ENCODE assay signal across 1 cellular context in the genomic region with DNA sequence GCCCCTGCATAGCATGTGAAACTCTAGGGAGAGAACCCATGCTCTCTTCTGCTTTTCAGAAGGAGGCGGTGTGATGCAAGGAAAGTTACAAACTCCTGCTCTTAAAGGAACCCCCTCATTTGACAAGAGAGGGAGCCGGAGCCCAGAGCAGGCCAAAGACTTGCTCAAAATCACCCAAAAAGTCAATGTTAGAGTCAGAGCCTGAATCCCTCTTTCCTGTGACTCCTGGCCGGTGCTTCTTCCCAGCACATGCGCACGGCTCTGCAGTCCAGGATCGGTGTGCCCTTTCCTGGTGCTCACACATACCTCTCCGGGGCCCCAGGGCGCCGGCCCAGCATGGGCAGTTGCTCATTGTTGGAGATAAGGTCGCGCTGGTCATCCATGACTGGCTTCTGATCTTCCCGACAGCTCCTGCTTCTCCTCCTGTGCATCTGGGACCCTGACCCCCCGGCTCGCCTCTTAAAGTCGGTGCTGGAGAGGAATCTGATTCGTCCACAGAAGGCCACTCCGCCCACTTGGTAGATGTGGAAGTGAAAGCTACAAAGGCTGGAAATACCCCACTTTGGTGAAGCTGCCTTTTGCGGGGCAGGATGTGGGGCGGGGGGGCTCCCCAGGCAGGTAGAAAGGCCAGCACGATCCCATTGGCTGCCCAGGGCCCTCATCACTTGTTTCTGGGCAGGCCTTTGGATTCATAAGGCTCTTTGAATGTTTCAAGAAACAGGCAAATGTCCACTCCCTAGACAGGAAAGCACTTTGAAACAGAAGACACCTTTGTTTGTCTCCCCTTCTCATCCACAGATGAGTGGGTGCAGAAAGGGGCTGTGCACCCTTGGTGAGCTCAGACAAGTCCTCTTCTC.
TF ChIP-seq lines count a peak whose summit lies in the region.

A gene (minus strand): TSS at position 592 of the 857 bp plus-strand sequence. CDS start 161 bp downstream, at position 431.

TF ChIP-seq in GM12878, 131 proteins besides CTCF, POLR2A, EP300 and RAD21 (continued from another document and continues in another):
- TF ChIP-seq, protein P1, sequence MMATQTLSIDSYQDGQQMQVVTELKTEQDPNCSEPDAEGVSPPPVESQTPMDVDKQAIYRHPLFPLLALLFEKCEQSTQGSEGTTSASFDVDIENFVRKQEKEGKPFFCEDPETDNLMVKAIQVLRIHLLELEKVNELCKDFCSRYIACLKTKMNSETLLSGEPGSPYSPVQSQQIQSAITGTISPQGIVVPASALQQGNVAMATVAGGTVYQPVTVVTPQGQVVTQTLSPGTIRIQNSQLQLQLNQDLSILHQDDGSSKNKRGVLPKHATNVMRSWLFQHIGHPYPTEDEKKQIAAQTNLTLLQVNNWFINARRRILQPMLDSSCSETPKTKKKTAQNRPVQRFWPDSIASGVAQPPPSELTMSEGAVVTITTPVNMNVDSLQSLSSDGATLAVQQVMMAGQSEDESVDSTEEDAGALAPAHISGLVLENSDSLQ (IDR thresholded peaks at IDR 0.05) = 0 out of 2 replicates have a peak, but pooled peaks have one; percentile 4
- no peak for TF ChIP-seq NR2C2 (IDR thresholded peaks at IDR 0.05; ENCODE audit: borderline replicate concordance, control insufficient read depth, insufficient read length, low read depth)
- TF ChIP-seq, protein P2, sequence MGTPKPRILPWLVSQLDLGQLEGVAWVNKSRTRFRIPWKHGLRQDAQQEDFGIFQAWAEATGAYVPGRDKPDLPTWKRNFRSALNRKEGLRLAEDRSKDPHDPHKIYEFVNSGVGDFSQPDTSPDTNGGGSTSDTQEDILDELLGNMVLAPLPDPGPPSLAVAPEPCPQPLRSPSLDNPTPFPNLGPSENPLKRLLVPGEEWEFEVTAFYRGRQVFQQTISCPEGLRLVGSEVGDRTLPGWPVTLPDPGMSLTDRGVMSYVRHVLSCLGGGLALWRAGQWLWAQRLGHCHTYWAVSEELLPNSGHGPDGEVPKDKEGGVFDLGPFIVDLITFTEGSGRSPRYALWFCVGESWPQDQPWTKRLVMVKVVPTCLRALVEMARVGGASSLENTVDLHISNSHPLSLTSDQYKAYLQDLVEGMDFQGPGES (IDR thresholded peaks at IDR 0.05) = 0 out of 2 replicates have a peak, but pooled peaks have one; percentile 57
- no peak for TF ChIP-seq PAX8 (IDR thresholded peaks at IDR 0.05)
- TF ChIP-seq FOXK2 (IDR thresholded peaks at IDR 0.05) = no peak
- TF ChIP-seq ZNF622 (IDR thresholded peaks at IDR 0.05) = no peak
- peak; percentile 97 for TF ChIP-seq CREM (IDR thresholded peaks at IDR 0.05; ENCODE audit: low read depth)
- TF ChIP-seq, protein P3, sequence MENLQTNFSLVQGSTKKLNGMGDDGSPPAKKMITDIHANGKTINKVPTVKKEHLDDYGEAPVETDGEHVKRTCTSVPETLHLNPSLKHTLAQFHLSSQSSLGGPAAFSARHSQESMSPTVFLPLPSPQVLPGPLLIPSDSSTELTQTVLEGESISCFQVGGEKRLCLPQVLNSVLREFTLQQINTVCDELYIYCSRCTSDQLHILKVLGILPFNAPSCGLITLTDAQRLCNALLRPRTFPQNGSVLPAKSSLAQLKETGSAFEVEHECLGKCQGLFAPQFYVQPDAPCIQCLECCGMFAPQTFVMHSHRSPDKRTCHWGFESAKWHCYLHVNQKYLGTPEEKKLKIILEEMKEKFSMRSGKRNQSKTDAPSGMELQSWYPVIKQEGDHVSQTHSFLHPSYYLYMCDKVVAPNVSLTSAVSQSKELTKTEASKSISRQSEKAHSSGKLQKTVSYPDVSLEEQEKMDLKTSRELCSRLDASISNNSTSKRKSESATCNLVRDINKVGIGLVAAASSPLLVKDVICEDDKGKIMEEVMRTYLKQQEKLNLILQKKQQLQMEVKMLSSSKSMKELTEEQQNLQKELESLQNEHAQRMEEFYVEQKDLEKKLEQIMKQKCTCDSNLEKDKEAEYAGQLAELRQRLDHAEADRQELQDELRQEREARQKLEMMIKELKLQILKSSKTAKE (IDR thresholded peaks at IDR 0.05; ENCODE audit: low read depth, poor library complexity, severe bottlenecking) = no peak
- TF ChIP-seq, protein P4, sequence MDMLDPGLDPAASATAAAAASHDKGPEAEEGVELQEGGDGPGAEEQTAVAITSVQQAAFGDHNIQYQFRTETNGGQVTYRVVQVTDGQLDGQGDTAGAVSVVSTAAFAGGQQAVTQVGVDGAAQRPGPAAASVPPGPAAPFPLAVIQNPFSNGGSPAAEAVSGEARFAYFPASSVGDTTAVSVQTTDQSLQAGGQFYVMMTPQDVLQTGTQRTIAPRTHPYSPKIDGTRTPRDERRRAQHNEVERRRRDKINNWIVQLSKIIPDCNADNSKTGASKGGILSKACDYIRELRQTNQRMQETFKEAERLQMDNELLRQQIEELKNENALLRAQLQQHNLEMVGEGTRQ (IDR thresholded peaks at IDR 0.05; ENCODE audit: borderline replicate concordance, low read depth, low read length) = no peak
- peak; percentile 75 for TF ChIP-seq SIN3A (IDR thresholded peaks at IDR 0.05; ENCODE audit: low read depth, low read length)
- TF ChIP-seq NBN (IDR thresholded peaks at IDR 0.05) = peak; percentile 83
- TF ChIP-seq RB1 (IDR thresholded peaks at IDR 0.05; ENCODE audit: borderline replicate concordance) = peak; percentile 79; the same call in 1 of the 2 replicates
- peak; percentile 69 for TF ChIP-seq MEF2B (IDR thresholded peaks at IDR 0.05; ENCODE audit: partially characterized antibody, poor library complexity, severe bottlenecking)
- TF ChIP-seq ZNF274 (IDR thresholded peaks at IDR 0.05; ENCODE audit: insufficient read depth, insufficient read length) = no peak
- TF ChIP-seq ZZZ3 (IDR thresholded peaks at IDR 0.05; ENCODE audit: control insufficient read depth, insufficient read length, low read depth) = no peak
- TF ChIP-seq CBX5 (IDR thresholded peaks at IDR 0.05; ENCODE audit: low read depth) = no peak
- TF ChIP-seq MXI1 (IDR thresholded peaks at IDR 0.05; ENCODE audit: low read depth, low read length) = peak; percentile 54
- peak; percentile 30; the same call in 1 of the 2 replicates for TF ChIP-seq TBL1XR1 (IDR thresholded peaks at IDR 0.05; ENCODE audit: low read depth, low read length)
- TF ChIP-seq GATAD2B (conservative IDR thresholded peaks at IDR 0.05; ENCODE audit: low read depth) = peak; percentile 63
- no peak for TF ChIP-seq CREB1 (IDR thresholded peaks at IDR 0.05; ENCODE audit: low read depth)
- TF ChIP-seq ESRRA (IDR thresholded peaks at IDR 0.05; ENCODE audit: low read length) = peak; percentile 69; the same call in 1 of the 2 replicates
- no peak for TF ChIP-seq BRCA1 (IDR thresholded peaks at IDR 0.05; ENCODE audit: low read depth, low read length)
- TF ChIP-seq PAX5 (IDR thresholded peaks at IDR 0.05; ENCODE audit: borderline replicate concordance, low read depth, low read length) = peak; percentile 97
- TF ChIP-seq, protein P5, sequence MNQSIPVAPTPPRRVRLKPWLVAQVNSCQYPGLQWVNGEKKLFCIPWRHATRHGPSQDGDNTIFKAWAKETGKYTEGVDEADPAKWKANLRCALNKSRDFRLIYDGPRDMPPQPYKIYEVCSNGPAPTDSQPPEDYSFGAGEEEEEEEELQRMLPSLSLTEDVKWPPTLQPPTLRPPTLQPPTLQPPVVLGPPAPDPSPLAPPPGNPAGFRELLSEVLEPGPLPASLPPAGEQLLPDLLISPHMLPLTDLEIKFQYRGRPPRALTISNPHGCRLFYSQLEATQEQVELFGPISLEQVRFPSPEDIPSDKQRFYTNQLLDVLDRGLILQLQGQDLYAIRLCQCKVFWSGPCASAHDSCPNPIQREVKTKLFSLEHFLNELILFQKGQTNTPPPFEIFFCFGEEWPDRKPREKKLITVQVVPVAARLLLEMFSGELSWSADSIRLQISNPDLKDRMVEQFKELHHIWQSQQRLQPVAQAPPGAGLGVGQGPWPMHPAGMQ (IDR thresholded peaks at IDR 0.05; ENCODE audit: borderline replicate concordance) = no peak
- TF ChIP-seq MEF2A (IDR thresholded peaks at IDR 0.05; ENCODE audit: insufficient read depth, low read depth, low read length) = peak; percentile 84
- peak; percentile 79 for TF ChIP-seq IRF4 (IDR thresholded peaks at IDR 0.05; ENCODE audit: low read depth, low read length)
- TF ChIP-seq DPF2 (IDR thresholded peaks at IDR 0.05) = peak; percentile 77
- peak; percentile 94 for TF ChIP-seq HDAC6 (IDR thresholded peaks at IDR 0.05; ENCODE audit: unreplicated experiment)
- TF ChIP-seq ZNF24 (IDR thresholded peaks at IDR 0.05) = peak; percentile 51; the same call in 1 of the 2 replicates
- peak; percentile 95; the same call in 1 of the 2 replicates for TF ChIP-seq CHD1 (IDR thresholded peaks at IDR 0.05; ENCODE audit: low read depth, low read length)
- TF ChIP-seq SPI1 (IDR thresholded peaks at IDR 0.05; ENCODE audit: borderline replicate concordance, insufficient read depth, low read depth, low read length) = peak; percentile 94
- TF ChIP-seq GABPA (IDR thresholded peaks at IDR 0.05; ENCODE audit: low read depth) = no peak
- peak; percentile 73; the same call in 1 of the 2 replicates for TF ChIP-seq SMARCA5 (IDR thresholded peaks at IDR 0.05)
- peak; percentile 86 for TF ChIP-seq YY1 (IDR thresholded peaks at IDR 0.05; ENCODE audit: low read depth, low read length)
- TF ChIP-seq IKZF1 (conservative IDR thresholded peaks at IDR 0.05) = peak; percentile 89
- TF ChIP-seq RFX5 (IDR thresholded peaks at IDR 0.05; ENCODE audit: low read depth, low read length) = peak; percentile 100
- TF ChIP-seq, protein P6, sequence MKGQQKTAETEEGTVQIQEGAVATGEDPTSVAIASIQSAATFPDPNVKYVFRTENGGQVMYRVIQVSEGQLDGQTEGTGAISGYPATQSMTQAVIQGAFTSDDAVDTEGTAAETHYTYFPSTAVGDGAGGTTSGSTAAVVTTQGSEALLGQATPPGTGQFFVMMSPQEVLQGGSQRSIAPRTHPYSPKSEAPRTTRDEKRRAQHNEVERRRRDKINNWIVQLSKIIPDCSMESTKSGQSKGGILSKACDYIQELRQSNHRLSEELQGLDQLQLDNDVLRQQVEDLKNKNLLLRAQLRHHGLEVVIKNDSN (IDR thresholded peaks at IDR 0.05; ENCODE audit: borderline replicate concordance, extremely low read length, insufficient read depth, low read depth, low read length) = no peak
- TF ChIP-seq RCOR1 (conservative IDR thresholded peaks at IDR 0.05; ENCODE audit: low read depth, low read length) = no peak; the same call in 1 of the 2 replicates
- TF ChIP-seq ETV6 (conservative IDR thresholded peaks at IDR 0.05 in 1 of 2, IDR thresholded peaks at IDR 0.05 in 1 of 2; ENCODE audit: borderline replicate concordance in 1 of 2, low read depth in 1 of 2) = peak in 1 of 2 experiments; percentile 36; a peak in 1 of 4 replicates
- TF ChIP-seq, protein P7, sequence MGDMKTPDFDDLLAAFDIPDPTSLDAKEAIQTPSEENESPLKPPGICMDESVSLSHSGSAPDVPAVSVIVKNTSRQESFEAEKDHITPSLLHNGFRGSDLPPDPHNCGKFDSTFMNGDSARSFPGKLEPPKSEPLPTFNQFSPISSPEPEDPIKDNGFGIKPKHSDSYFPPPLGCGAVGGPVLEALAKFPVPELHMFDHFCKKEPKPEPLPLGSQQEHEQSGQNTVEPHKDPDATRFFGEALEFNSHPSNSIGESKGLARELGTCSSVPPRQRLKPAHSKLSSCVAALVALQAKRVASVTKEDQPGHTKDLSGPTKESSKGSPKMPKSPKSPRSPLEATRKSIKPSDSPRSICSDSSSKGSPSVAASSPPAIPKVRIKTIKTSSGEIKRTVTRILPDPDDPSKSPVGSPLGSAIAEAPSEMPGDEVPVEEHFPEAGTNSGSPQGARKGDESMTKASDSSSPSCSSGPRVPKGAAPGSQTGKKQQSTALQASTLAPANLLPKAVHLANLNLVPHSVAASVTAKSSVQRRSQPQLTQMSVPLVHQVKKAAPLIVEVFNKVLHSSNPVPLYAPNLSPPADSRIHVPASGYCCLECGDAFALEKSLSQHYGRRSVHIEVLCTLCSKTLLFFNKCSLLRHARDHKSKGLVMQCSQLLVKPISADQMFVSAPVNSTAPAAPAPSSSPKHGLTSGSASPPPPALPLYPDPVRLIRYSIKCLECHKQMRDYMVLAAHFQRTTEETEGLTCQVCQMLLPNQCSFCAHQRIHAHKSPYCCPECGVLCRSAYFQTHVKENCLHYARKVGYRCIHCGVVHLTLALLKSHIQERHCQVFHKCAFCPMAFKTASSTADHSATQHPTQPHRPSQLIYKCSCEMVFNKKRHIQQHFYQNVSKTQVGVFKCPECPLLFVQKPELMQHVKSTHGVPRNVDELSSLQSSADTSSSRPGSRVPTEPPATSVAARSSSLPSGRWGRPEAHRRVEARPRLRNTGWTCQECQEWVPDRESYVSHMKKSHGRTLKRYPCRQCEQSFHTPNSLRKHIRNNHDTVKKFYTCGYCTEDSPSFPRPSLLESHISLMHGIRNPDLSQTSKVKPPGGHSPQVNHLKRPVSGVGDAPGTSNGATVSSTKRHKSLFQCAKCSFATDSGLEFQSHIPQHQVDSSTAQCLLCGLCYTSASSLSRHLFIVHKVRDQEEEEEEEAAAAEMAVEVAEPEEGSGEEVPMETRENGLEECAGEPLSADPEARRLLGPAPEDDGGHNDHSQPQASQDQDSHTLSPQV (IDR thresholded peaks at IDR 0.05) = no peak
- peak; percentile 50; the same call in 1 of the 2 replicates for TF ChIP-seq HCFC1 (IDR thresholded peaks at IDR 0.05; ENCODE audit: low read length)
- peak; percentile 96 for TF ChIP-seq NR2F1 (conservative IDR thresholded peaks at IDR 0.05)
- TF ChIP-seq, protein P8, sequence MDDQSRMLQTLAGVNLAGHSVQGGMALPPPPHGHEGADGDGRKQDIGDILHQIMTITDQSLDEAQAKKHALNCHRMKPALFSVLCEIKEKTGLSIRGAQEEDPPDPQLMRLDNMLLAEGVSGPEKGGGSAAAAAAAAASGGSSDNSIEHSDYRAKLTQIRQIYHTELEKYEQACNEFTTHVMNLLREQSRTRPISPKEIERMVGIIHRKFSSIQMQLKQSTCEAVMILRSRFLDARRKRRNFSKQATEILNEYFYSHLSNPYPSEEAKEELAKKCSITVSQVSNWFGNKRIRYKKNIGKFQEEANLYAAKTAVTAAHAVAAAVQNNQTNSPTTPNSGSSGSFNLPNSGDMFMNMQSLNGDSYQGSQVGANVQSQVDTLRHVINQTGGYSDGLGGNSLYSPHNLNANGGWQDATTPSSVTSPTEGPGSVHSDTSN (IDR thresholded peaks at IDR 0.05; ENCODE audit: insufficient replicate concordance, low read depth, low read length) = peak; percentile 68
- no peak for TF ChIP-seq RBBP5 (conservative IDR thresholded peaks at IDR 0.05)
- no peak for TF ChIP-seq CHD4 (IDR thresholded peaks at IDR 0.05)
- TF ChIP-seq, protein P9, sequence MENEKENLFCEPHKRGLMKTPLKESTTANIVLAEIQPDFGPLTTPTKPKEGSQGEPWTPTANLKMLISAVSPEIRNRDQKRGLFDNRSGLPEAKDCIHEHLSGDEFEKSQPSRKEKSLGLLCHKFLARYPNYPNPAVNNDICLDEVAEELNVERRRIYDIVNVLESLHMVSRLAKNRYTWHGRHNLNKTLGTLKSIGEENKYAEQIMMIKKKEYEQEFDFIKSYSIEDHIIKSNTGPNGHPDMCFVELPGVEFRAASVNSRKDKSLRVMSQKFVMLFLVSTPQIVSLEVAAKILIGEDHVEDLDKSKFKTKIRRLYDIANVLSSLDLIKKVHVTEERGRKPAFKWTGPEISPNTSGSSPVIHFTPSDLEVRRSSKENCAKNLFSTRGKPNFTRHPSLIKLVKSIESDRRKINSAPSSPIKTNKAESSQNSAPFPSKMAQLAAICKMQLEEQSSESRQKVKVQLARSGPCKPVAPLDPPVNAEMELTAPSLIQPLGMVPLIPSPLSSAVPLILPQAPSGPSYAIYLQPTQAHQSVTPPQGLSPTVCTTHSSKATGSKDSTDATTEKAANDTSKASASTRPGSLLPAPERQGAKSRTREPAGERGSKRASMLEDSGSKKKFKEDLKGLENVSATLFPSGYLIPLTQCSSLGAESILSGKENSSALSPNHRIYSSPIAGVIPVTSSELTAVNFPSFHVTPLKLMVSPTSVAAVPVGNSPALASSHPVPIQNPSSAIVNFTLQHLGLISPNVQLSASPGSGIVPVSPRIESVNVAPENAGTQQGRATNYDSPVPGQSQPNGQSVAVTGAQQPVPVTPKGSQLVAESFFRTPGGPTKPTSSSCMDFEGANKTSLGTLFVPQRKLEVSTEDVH (IDR thresholded peaks at IDR 0.05; ENCODE audit: low read depth, partially characterized antibody) = no peak
- 0 out of 2 replicates have a peak, but pooled peaks have one; percentile 12 for TF ChIP-seq JUNB (IDR thresholded peaks at IDR 0.05)
